In the genomic region with DNA sequence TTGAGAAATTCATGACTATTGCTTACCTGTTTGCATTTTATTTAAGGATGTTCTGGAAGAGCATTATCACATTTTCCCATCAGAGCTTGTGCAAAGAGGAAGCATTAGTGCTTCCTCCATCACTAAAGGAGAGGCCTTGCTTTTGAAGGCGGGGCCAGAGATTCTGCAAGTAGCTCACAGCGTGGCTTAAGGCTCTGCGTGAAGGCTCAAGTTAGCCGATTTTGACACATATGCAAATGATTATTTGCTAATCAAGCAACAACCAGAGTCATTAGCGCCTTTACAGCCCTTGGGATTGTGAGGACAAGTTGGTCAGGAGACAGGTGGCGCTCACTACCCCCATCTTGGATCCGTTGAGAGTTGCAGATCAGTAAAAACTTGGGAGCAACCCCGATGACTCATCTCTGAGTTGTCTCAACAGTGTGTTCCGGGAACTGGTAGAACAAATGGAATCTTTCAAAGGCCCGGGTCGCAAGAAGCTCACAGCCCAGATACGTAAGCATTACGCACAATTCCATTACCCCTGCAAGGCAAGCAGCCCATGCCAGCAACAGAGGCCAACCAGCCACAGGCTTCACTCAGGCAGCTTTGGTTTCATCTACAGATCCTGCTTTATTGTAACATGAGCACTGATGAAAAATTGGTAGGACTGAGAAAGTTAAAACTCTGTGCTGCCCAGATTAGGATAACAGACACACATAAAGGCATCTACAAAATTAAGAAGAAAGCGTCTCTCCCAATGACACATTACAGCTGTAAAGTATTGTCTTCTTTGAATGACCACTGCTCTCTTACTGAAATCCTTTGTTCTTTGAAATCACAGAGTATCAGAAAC, we compare ENCODE assay signal across 9 cellular contexts. TPM values are rescaled to one million over a fixed set of nuclear protein-coding genes. Genes with fewer than 3 reads are reported as not detected.
A peak's percentile ranks its signal among the peaks of the same experiment; 100 is the strongest.
DNase-seq lines count a peak whose midpoint lies in the region; ATAC-seq and TF ChIP-seq lines count a peak whose summit lies in the region.
"Had no signal": no experiment of that assay in that cellular context is flagged by ENCODE, and none has a peak within 500 bp of the region (broad histone marks: within the 10 kb centered on the region; RNA-seq: fewer than 3 reads in every experiment).

No MANE protein-coding gene starts in this region.

- ATAC-seq in HG02973 (IDR thresholded peaks at IDR 0.05; ENCODE audit: unreplicated experiment), result no peak

- peak overlapping the region in 1 of 2 donors; percentile 22 for H3K4me3 ChIP-seq in cardiac fibroblast (replicated peaks in 1 of 2; ENCODE audit: low read depth in 2 of 2, low read length in 2 of 2)
- H3K4me3 ChIP-seq in smooth muscle cell, result peak overlapping the region; percentile 13

- H3K4me2 ChIP-seq in smooth muscle cell, result peak overlapping the region; percentile 75

- peaks cover 10% of the 10 kb centered on the region for H3F3A ChIP-seq in smooth muscle cell (ENCODE audit: low read depth)

- H4K20me1 ChIP-seq in smooth muscle cell (ENCODE audit: low read depth), result no peaks in the 10 kb centered on the region

- in situ Hi-C loops in GM13976 (cut with MboI; ENCODE audit: low sequenced_read_pairs, unreplicated experiment), result loop anchor here (10.0 kb wide), 1 partner anchor 162 kb away; no protein-coding TSS in a partner anchor

- peak overlapping the region; percentile 90 for H3K9ac ChIP-seq in smooth muscle cell (ENCODE audit: low read depth)

- TF ChIP-seq CTCF in cardiac fibroblast (IDR thresholded peaks at IDR 0.05; ENCODE audit: low read depth, low read length) (peak; percentile 8), smooth muscle cell (IDR thresholded peaks at IDR 0.05; ENCODE audit: borderline replicate concordance, insufficient read depth, poor library complexity, severe bottlenecking) (no peak), GM13976 (IDR thresholded peaks at IDR 0.05; ENCODE audit: borderline replicate concordance, control extremely low read depth, extremely low read depth, insufficient read depth, missing control alignments) (no peak)

- no peaks in the 10 kb centered on the region for H3K79me2 ChIP-seq in smooth muscle cell (ENCODE audit: low read depth)

- H3K36me3 ChIP-seq in smooth muscle cell (ENCODE audit: low read depth), result no peaks in the 10 kb centered on the region

- no peaks in the 10 kb centered on the region for H3K27me3 ChIP-seq in smooth muscle cell (ENCODE audit: low read depth)

- H2AFZ ChIP-seq in smooth muscle cell (ENCODE audit: low read depth), result peak overlapping the region; percentile 72

- peak overlapping the region; percentile 99 for H3K27ac ChIP-seq in smooth muscle cell (ENCODE audit: low read depth)
- H3K27ac ChIP-seq: VCaP had no signal

- WGBS in smooth muscle cell (ENCODE audit: low lambda C conversion rate), result 13% methylated on average over 14 of the region's 14 CpGs

- DNase-seq in LoVo (ENCODE audit: low spot score) (peak; percentile 89), cardiac fibroblast (ENCODE audit: low read depth in 2 of 2) (peak; percentile 99 to 100), islet precursor cell (peak; percentile 97), smooth muscle cell (lab: John Stamatoyannopoulos, UW; ENCODE audit: unreplicated experiment) (peak; percentile 25), GM13976 (ENCODE audit: low spot score) (no peak), NCI-H2171 (lab: John Stamatoyannopoulos, UW) (no peak)
- DNase-seq in activated CD4-positive, alpha-beta T cell treated with anti-CD3 and anti-CD28 coated beads, Interleukin-2, amount 50 U/mL, for 1 hour, result no peak

- H3K4me1 ChIP-seq in smooth muscle cell (ENCODE audit: low read depth), result peaks cover 6% of the 10 kb centered on the region

- no peaks in the 10 kb centered on the region for H3K9me3 ChIP-seq in smooth muscle cell (replicated peaks; ENCODE audit: low read depth)

RNA-seq across cellular contexts. Expression of gene SPTSSA, which starts 34.9 kb away (rescaled TPM):
- 23.7 and 28.8 TPM in 2 replicates for total RNA-seq in smooth muscle cell
- polyA plus RNA-seq in smooth muscle cell, result 22.8 and 23.9 TPM in 2 replicates

RNA-seq across cellular contexts. Expression of gene EAPP, which starts 42.6 kb away (rescaled TPM):
- total RNA-seq in smooth muscle cell, result 45.6 and 50.3 TPM in 2 replicates
- polyA plus RNA-seq in smooth muscle cell, result 42.3 and 43.1 TPM in 2 replicates

Comparison
In these comparisons a context has a peak if more than half of its experiments do, and no peak if none do; other contexts are left out.
1. DNase-seq: peak in LoVo (single experiment), cardiac fibroblast (2 of 2), islet precursor cell (single experiment) and smooth muscle cell (single experiment); none in GM13976 (single experiment), NCI-H2171 (single experiment) and activated CD4-positive, alpha-beta T cell treated with anti-CD3 and anti-CD28 coated beads, Interleukin-2, amount 50 U/mL, for 1 hour (single experiment).